ENCODE assay signal across 8 cellular contexts in genomic region chr1:61083799-61084385, GRCh38. TPM values are rescaled to one million over a fixed set of nuclear protein-coding genes. Genes with fewer than 3 reads are reported as not detected.
DNase-seq lines count a peak whose midpoint lies in the region; ATAC-seq and TF ChIP-seq lines count a peak whose summit lies in the region.

No MANE protein-coding gene starts in this region.

- H3K4me1 ChIP-seq in gastroesophageal sphincter = peaks cover 11 to 70% (median 26%) of the 10 kb centered on the region in 3 donors

- ATAC-seq in T-helper 17 cell (no peak), gastroesophageal sphincter (no peak), HG03342 (IDR thresholded peaks at IDR 0.05; ENCODE audit: unreplicated experiment) (no peak), HG03442 (IDR thresholded peaks at IDR 0.05; ENCODE audit: unreplicated experiment) (no peak)

- H3K27me3 Mint-ChIP-seq in T-helper 17 cell = peaks cover 6% of the 10 kb centered on the region

- peak overlapping the region; percentile 38 for H3K4me3 ChIP-seq in GM08714 (ENCODE audit: low read length)
- peak overlapping the region; percentile 86 to 99 for H3K4me3 ChIP-seq in gastroesophageal sphincter

- peak overlapping the region; percentile 57 for H3K27ac Mint-ChIP-seq in T-helper 17 cell

- peaks cover 19% of the 10 kb centered on the region for H3K4me1 Mint-ChIP-seq in T-helper 17 cell

- peak overlapping the region; percentile 94 for H3K4me3 Mint-ChIP-seq in T-helper 17 cell

- no peak for TF ChIP-seq EP300 in gastroesophageal sphincter (IDR thresholded peaks at IDR 0.05)

- no peaks in the 10 kb centered on the region for H3K9me3 ChIP-seq in T-helper 17 cell (ENCODE audit: control insufficient read depth, low read length, poor library complexity, severe bottlenecking)
- no peaks in the 10 kb centered on the region for H3K9me3 ChIP-seq in gastroesophageal sphincter

- DNase-seq in T-helper 17 cell (no peak), retina (peak; percentile 29), SHP77 (lab: John Stamatoyannopoulos, UW) (no peak)
- DNase-seq in stimulated activated CD4-positive, alpha-beta T cell treated with anti-CD3 and anti-CD28 coated beads, Interleukin-2, amount 100 ng/mL, for 48 hours = no peak

- H3K36me3 Mint-ChIP-seq in T-helper 17 cell (ENCODE audit: low read depth) = peaks cover 6% of the 10 kb centered on the region

- H3K27me3 ChIP-seq in gastroesophageal sphincter = no peaks in the 10 kb centered on the region

- H3K36me3 ChIP-seq in gastroesophageal sphincter = peaks cover 5 to 9% of the 10 kb centered on the region in 2 donors

- peak overlapping the region; percentile 95 to 97 (median 96) for H3K27ac ChIP-seq in gastroesophageal sphincter

- TF ChIP-seq POLR2A in gastroesophageal sphincter (IDR thresholded peaks at IDR 0.05) = no peak

- 1 to 5% methylated on average over 10 to 11 of the region's 19 CpGs for WGBS in gastroesophageal sphincter (ENCODE audit: low coverage in 1 of 2), 2 donors

- TF ChIP-seq CTCF in gastroesophageal sphincter (IDR thresholded peaks at IDR 0.05) = no peak

RNA-seq across cellular contexts. Expression of gene NFIA, which starts 1.5 kb away (rescaled TPM):
- total RNA-seq in T-helper 17 cell = 1 to 10 TPM; 5.0 to 5.2 TPM
- 100 to 1,000 TPM; 123 to 205 (median 149) TPM for total RNA-seq in gastroesophageal sphincter

Comparison
In these comparisons a context has a peak if more than half of its experiments do, and no peak if none do; other contexts are left out.
1. RNA of gene NFIA, which starts 1.5 kb away (total RNA-seq): 123 to 205 TPM in gastroesophageal sphincter; 5.0 to 5.2 TPM in T-helper 17 cell; every median in the first group is over 10 times any median in the second.